ENCODE assay signal across 9 cellular contexts in the genomic region with DNA sequence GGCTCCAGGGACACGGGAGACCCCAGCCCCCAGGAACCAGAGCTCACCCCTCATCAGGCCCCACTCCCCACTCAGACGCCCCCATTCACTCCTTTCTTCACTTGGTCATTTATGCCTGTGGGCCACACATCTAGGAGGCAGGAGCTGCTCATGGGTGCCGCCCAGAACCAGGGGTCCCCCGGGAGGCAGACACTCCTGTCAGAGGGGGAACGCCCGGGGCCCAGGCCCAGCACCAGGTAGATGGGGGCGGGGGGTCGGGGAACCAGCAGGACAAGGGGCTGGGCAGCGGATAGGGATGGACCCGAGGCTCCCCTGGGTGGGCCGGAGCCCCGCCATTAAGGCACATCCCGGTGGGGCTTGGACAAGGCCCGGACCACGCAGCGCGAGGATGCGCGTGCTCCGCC. TPM values are rescaled to one million over a fixed set of nuclear protein-coding genes. Genes with fewer than 3 reads are reported as not detected.
DNase-seq lines count a peak whose midpoint lies in the region; ATAC-seq and TF ChIP-seq lines count a peak whose summit lies in the region.
"Had no signal": no experiment of that assay in that cellular context is flagged by ENCODE, and none has a peak within 500 bp of the region (broad histone marks: within the 10 kb centered on the region; RNA-seq: fewer than 3 reads in every experiment).

No MANE protein-coding gene starts in this region.

- TF ChIP-seq CTCF in OCI-LY1 (IDR thresholded peaks at IDR 0.05; ENCODE audit: low read length), result no peak
- no peak for TF ChIP-seq CTCF in epithelial cell of proximal tubule (conservative IDR thresholded peaks at IDR 0.05; ENCODE audit: low read depth, low read length)

- H3K4me3 ChIP-seq in OCI-LY1 (ENCODE audit: low read depth, low read length, poor library complexity, severe bottlenecking), result peak overlapping the region; percentile 47
- peak overlapping the region; percentile 51 for H3K4me3 ChIP-seq in epithelial cell of proximal tubule (ENCODE audit: low read depth, low read length)
- peak overlapping the region; percentile 48 for H3K4me3 ChIP-seq in rectal smooth muscle tissue (ENCODE audit: low read length)
- H3K4me3 ChIP-seq in MG63, result no peak overlapping the region

- no peak for ATAC-seq in HG03108 (IDR thresholded peaks at IDR 0.05; ENCODE audit: unreplicated experiment)

- H3K9ac ChIP-seq in OCI-LY1 (ENCODE audit: low read length) (no peak overlapping the region), rectal smooth muscle tissue (ENCODE audit: low read length) (no peak overlapping the region)

- DNase-seq in NCI-H1436 (lab: John Stamatoyannopoulos, UW), result peak; percentile 63
- no peak for DNase-seq in NCI-H1436 treated with DMSO at 0.1 percent for 48 hours (lab: John Stamatoyannopoulos, UW)
- no peak for DNase-seq in epithelial cell of proximal tubule (ENCODE audit: low read depth)
- DNase-seq in DMS153 treated with DMSO at 0.1 percent for 48 hours (lab: John Stamatoyannopoulos, UW; ENCODE audit: unreplicated experiment), result no peak
- no peak for DNase-seq in MG63

- H3K9me3 ChIP-seq in OCI-LY1 (ENCODE audit: low read length) (no peaks in the 10 kb centered on the region), MG63 (peaks cover 4% of the 10 kb centered on the region)
- H3K9me3 ChIP-seq: upper lobe of right lung had no signal

- H3K27me3 ChIP-seq in OCI-LY1 (ENCODE audit: insufficient read depth, low read length) (peaks cover 9% of the 10 kb centered on the region), rectal smooth muscle tissue (ENCODE audit: control insufficient read depth, insufficient read depth, low read length) (peaks cover 36% of the 10 kb centered on the region), MG63 (peaks cover 11% of the 10 kb centered on the region)

- H3K4me1 ChIP-seq in OCI-LY1 (ENCODE audit: insufficient read depth, low read length, severe bottlenecking) (peaks cover 8% of the 10 kb centered on the region), rectal smooth muscle tissue (ENCODE audit: control insufficient read depth, insufficient read depth, low read length) (peaks cover 2% of the 10 kb centered on the region)

- H3K79me2 ChIP-seq in OCI-LY1 (ENCODE audit: insufficient read depth, low read length), result no peaks in the 10 kb centered on the region

- H3K36me3 ChIP-seq in OCI-LY1 (ENCODE audit: insufficient read depth, low read length) (no peaks in the 10 kb centered on the region), rectal smooth muscle tissue (ENCODE audit: control insufficient read depth, insufficient read depth, low read length) (no peaks in the 10 kb centered on the region), MG63 (no peaks in the 10 kb centered on the region)
- H3K36me3 ChIP-seq: upper lobe of right lung had no signal

- no peaks in the 10 kb centered on the region for H3F3A ChIP-seq in OCI-LY1 (ENCODE audit: insufficient read depth, low read length)

- no peak overlapping the region for H2AFZ ChIP-seq in OCI-LY1 (ENCODE audit: low read length)

- H3K4me2 ChIP-seq in OCI-LY1 (ENCODE audit: low read length), result peak overlapping the region; percentile 57; the same call in 1 of the 2 replicates

- H3K27ac ChIP-seq in OCI-LY1 (ENCODE audit: low read depth, low read length, poor library complexity, severe bottlenecking), result no peak overlapping the region
- no peak overlapping the region for H3K27ac ChIP-seq in rectal smooth muscle tissue (ENCODE audit: low read depth, low read length)
- H3K27ac ChIP-seq: upper lobe of right lung had no signal

- no peaks in the 10 kb centered on the region for H4K20me1 ChIP-seq in OCI-LY1 (ENCODE audit: insufficient read depth, low read length)

- no peaks in the 10 kb centered on the region for H3K9me2 ChIP-seq in OCI-LY1 (ENCODE audit: low read depth, low read length)

RNA-seq across cellular contexts. Expression of gene CALY, which starts 11.8 kb away (rescaled TPM):
- total RNA-seq in epithelial cell of proximal tubule, result 1.5 TPM in 1 of 2 replicates, not detected in the other
- not detected in 2 replicates for total RNA-seq in MG63 (2014; rRNA removed; shearing (Covaris generic); ENCODE audit: low replicate concordance)
- total RNA-seq: upper lobe of right lung had no signal

RNA-seq across cellular contexts. Expression of gene ZNF511, which starts 16.1 kb away (rescaled TPM):
- total RNA-seq in epithelial cell of proximal tubule, result 28.8 and 59.6 TPM in 2 replicates
- total RNA-seq in MG63 (2014; rRNA removed; shearing (Covaris generic); ENCODE audit: low replicate concordance), result 42.0 and 75.7 TPM in 2 replicates

RNA-seq across cellular contexts. Expression of gene TUBGCP2, which starts 16.2 kb away (rescaled TPM):
- 35.2 and 68.9 TPM in 2 replicates for total RNA-seq in epithelial cell of proximal tubule
- 58.6 and 80.8 TPM in 2 replicates for total RNA-seq in MG63 (2014; rRNA removed; shearing (Covaris generic); ENCODE audit: low replicate concordance)

RNA-seq across cellular contexts. Expression of gene PRAP1, which starts 22.3 kb away (rescaled TPM):
- total RNA-seq in epithelial cell of proximal tubule, result not detected in 2 replicates
- total RNA-seq in MG63 (2014; rRNA removed; shearing (Covaris generic); ENCODE audit: low replicate concordance), result not detected in 2 replicates
- total RNA-seq: upper lobe of right lung had no signal

RNA-seq across cellular contexts. Expression of gene FUOM, which starts 33.0 kb away (rescaled TPM):
- total RNA-seq in epithelial cell of proximal tubule, result 57.2 and 75.5 TPM in 2 replicates
- total RNA-seq in MG63 (2014; rRNA removed; shearing (Covaris generic); ENCODE audit: low replicate concordance), result 10.8 and 50.8 TPM in 2 replicates
